Comparison of ENCODE assay signal across 14 cellular contexts in the genomic region with DNA sequence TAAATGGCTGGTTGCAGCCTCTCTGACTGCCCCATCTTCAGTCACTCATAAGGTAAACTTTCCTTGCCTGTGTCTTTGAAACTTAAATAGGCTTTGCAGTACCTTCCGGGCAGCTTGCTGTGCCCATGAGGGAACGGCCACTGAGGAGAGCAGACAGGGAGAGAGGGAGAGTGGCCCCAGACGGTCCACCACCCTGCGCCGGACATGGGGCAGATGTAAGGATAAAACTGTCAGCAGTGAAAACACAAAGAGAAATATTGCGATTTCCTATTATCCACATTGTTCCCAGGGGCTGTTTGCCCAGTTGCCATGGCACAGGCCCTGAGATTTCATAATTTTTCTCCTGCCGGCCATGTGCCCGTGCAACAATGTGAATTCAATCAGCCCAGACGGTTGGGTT.
DNase-seq lines count a peak whose midpoint lies in the region; ATAC-seq lines count a peak whose summit lies in the region.
"Had no signal": no experiment of that assay in that cellular context is flagged by ENCODE, and none has a peak within 500 bp of the region (broad histone marks: within the 10 kb centered on the region; RNA-seq: fewer than 3 reads in every experiment).

No MANE protein-coding gene starts in this region.

- intact Hi-C loops in sciatic nerve (cut with DNase I): no loop called here

- ATAC-seq in sciatic nerve: no peak
- no peak for ATAC-seq in HG03439 (IDR thresholded peaks at IDR 0.05; ENCODE audit: unreplicated experiment)
- no peak for ATAC-seq in HG03025 (IDR thresholded peaks at IDR 0.05; ENCODE audit: low FRiP score, unreplicated experiment)
- ATAC-seq: CD8-positive, alpha-beta T cell; HCT116 had no signal

- peak; percentile 27 for DNase-seq in activated effector memory CD4-positive, alpha-beta T cell treated with anti-CD3 and anti-CD28 coated beads, Interleukin-2, amount 50 U/mL, for 16 hours
- DNase-seq in activated effector memory CD4-positive, alpha-beta T cell treated with Interleukin-2 at 50 U/mL for 16 hours: no peak
- DNase-seq in NCI-H69 (lab: John Stamatoyannopoulos, UW): peak; percentile 57
- peak; percentile 25 for DNase-seq in sciatic nerve (ENCODE audit: low spot score)
- DNase-seq: CD8-positive, alpha-beta T cell; COR-L47; DMS 273 treated with DMSO at 0.1 percent for 48 hours; DMS79; GDM1; GOT3; HFFc6 had no signal
